Comparison of ENCODE assay signal across 22 cellular contexts in genomic region chr6:18076231-18076630, GRCh38. TPM values are rescaled to one million over a fixed set of nuclear protein-coding genes. Genes with fewer than 3 reads are reported as not detected.
DNase-seq lines count a peak whose midpoint lies in the region; ATAC-seq, FAIRE-seq and TF ChIP-seq lines count a peak whose summit lies in the region.
"Had no signal": no experiment of that assay in that cellular context is flagged by ENCODE, and none has a peak within 500 bp of the region (broad histone marks: within the 10 kb centered on the region; RNA-seq: fewer than 3 reads in every experiment).

No MANE protein-coding gene starts in this region.

- no peak for FAIRE-seq in H1 (lab: Jason Lieb, UNC)
- FAIRE-seq: G401.6, GM12892, HTR-8/SVneo had no signal

- 0 out of 2 replicates have a peak overlapping the region, but pooled peaks have one; percentile 9 for H2AFZ ChIP-seq in H1 (ENCODE audit: low read length)

- H3K23me2 ChIP-seq in H1 (ENCODE audit: low read depth, low read length) = no peaks in the 10 kb centered on the region; the same call in 1 of the 2 replicates

- ATAC-seq in HG03108 (IDR thresholded peaks at IDR 0.05; ENCODE audit: unreplicated experiment) = no peak

- H3K27me3 ChIP-seq in H1 (replicated peaks in 1 of 4; ENCODE audit: control insufficient read depth in 3 of 4, extremely low read depth in 1 of 4, insufficient read depth in 3 of 4, low read length in 3 of 4) = no peaks in the 10 kb centered on the region
- H3K27me3 ChIP-seq: MG63 had no signal

- H4K8ac ChIP-seq in H1 (ENCODE audit: extremely low read depth, insufficient read depth, low read length) = no peak overlapping the region

- no peak overlapping the region for H2BK120ac ChIP-seq in H1 (replicated peaks; ENCODE audit: low read depth, low read length)

- no peak overlapping the region for H3K56ac ChIP-seq in H1 (replicated peaks; ENCODE audit: insufficient read length, low read depth, low read length)

- CTCF ChIA-PET in H1 (lab: Charles Lee; ENCODE audit: partially characterized antibody) = no interaction called here

- H3K27ac ChIP-seq in H1 (ENCODE audit: low read depth, low read length) = no peak overlapping the region

- H3K18ac ChIP-seq in H1 (ENCODE audit: extremely low read depth, low read length) = no peak overlapping the region

- H2BK20ac ChIP-seq in H1 (ENCODE audit: low read length) = no peak overlapping the region

- no peak overlapping the region for H2AK5ac ChIP-seq in H1 (ENCODE audit: low read depth, low read length)

- H3K4me1 ChIP-seq in H1 (replicated peaks in 1 of 4; ENCODE audit: control insufficient read depth in 3 of 4, insufficient read depth in 4 of 4, low read length in 3 of 4) = no peaks in the 10 kb centered on the region

- no peak for TF ChIP-seq POLR2A in H1 (IDR thresholded peaks at IDR 0.05; ENCODE audit: control extremely low read depth in 1 of 2, low read depth in 2 of 2, low read length in 2 of 2)

- H3K23ac ChIP-seq in H1 (ENCODE audit: insufficient read length) = no peak overlapping the region

- no peak overlapping the region for H3K9ac ChIP-seq in H1 (replicated peaks in 1 of 4; ENCODE audit: extremely low read depth in 1 of 4, low read depth in 3 of 4, low read length in 3 of 4)

- H2BK12ac ChIP-seq in H1 (ENCODE audit: low read depth, low read length) = no peak overlapping the region

- H2BK5ac ChIP-seq in H1 (ENCODE audit: low read depth, low read length) = no peak overlapping the region

- H2BK15ac ChIP-seq in H1 (ENCODE audit: low read length) = no peak overlapping the region

- H3K79me1 ChIP-seq in H1 (ENCODE audit: low read depth, low read length) = no peaks in the 10 kb centered on the region

- H3K4me3 ChIP-seq in AG09309 (ENCODE audit: control insufficient read depth, low read depth, low read length) (no peak overlapping the region), H1 (ENCODE audit: extremely low read depth in 1 of 4, insufficient read depth in 2 of 4, low read depth in 3 of 4, low read length in 4 of 4) (no peak overlapping the region), foreskin fibroblast (ENCODE audit: low read depth in 1 of 2, low read length in 2 of 2) (no peak overlapping the region)
- H3K4me3 ChIP-seq: MG63 had no signal

- no peak overlapping the region for H3K4ac ChIP-seq in H1 (replicated peaks; ENCODE audit: insufficient read length, low read depth, low read length)

- no peak overlapping the region for H4K91ac ChIP-seq in H1 (replicated peaks; ENCODE audit: insufficient read length, low read length)

- no peak for TF ChIP-seq EP300 in H1 (IDR thresholded peaks at IDR 0.05; ENCODE audit: borderline replicate concordance in 1 of 2, low read depth in 2 of 2, low read length in 2 of 2)

- peaks cover 0 to 3% of the 10 kb centered on the region in 2 experiments; a peak in 1 of 4 replicates for H3K9me3 ChIP-seq in H1 (ENCODE audit: insufficient read depth in 2 of 2, low read depth in 1 of 2, low read length in 1 of 2)
- H3K9me3 ChIP-seq: MG63 had no signal

- WGBS in H1 (ENCODE audit: extremely low coverage in 1 of 2, insufficient coverage in 1 of 2, insufficient read length in 1 of 2, insufficient replicate concordance in 2 of 2, low coverage in 1 of 2, low lambda C conversion rate in 2 of 2, missing lambda C conversion rate in 1 of 2), 2 experiments = 87% methylated on average over 4 of the region's 4 CpGs; no CpG with 5 or more reads in 1 of the 2 experiments

- no peak overlapping the region for H3K14ac ChIP-seq in H1 (ENCODE audit: insufficient read length)

- TF ChIP-seq CTCF in AG09309 (IDR thresholded peaks at IDR 0.05; ENCODE audit: control insufficient read depth, insufficient read depth, low read depth, low read length, missing control alignments) (no peak), H1 (IDR thresholded peaks at IDR 0.05; ENCODE audit: control extremely low read depth in 1 of 3, insufficient read depth in 1 of 3, low read depth in 1 of 3, low read length in 3 of 3) (no peak), foreskin fibroblast (IDR thresholded peaks at IDR 0.05; ENCODE audit: low read depth, low read length) (no peak)

- no peak for TF ChIP-seq RAD21 in H1 (IDR thresholded peaks at IDR 0.05 in 1 of 2, conservative IDR thresholded peaks at IDR 0.05 in 1 of 2; ENCODE audit: low read depth in 2 of 2, low read length in 2 of 2)

- DNase-seq in AG09309 (ENCODE audit: low read depth) (peak; percentile 75), GM04503 (ENCODE audit: low read depth) (peak; percentile 79), H1 (ENCODE audit: low read depth in 1 of 2, low spot score in 2 of 2) (no peak), foreskin fibroblast (peak; percentile 10 to 42), DMS 273 treated with DMSO at 0.1 percent for 48 hours (lab: John Stamatoyannopoulos, UW) (no peak), NCI-H128 (lab: John Stamatoyannopoulos, UW; ENCODE audit: unreplicated experiment) (no peak)
- DNase-seq: H9, HFFc6, IMR-90, KG1, MG63, NCI-H1105 treated with DMSO at 0.1 percent for 48 hours, NCI-H2029, NCI-H446 treated with DMSO at 0.1 percent for 48 hours, NCI-H526 treated with DMSO at 0.1 percent for 48 hours, SHP77 treated with DMSO at 0.1 percent for 48 hours, SW 1271 had no signal

- H3K4me2 ChIP-seq in H1 (ENCODE audit: insufficient read depth in 1 of 2, low read depth in 2 of 2, low read length in 2 of 2) = no peak overlapping the region

- no peaks in the 10 kb centered on the region for H3K79me2 ChIP-seq in H1 (ENCODE audit: control insufficient read depth in 1 of 2, insufficient read depth in 2 of 2, low read length in 2 of 2)

- H4K20me1 ChIP-seq in H1 (replicated peaks in 1 of 2; ENCODE audit: control insufficient read depth in 1 of 2, insufficient read depth in 2 of 2, low read length in 2 of 2) = no peaks in the 10 kb centered on the region

- no peaks in the 10 kb centered on the region for H3K36me3 ChIP-seq in H1 (ENCODE audit: control insufficient read depth in 2 of 4, insufficient read depth in 4 of 4, low read length in 3 of 4)
- H3K36me3 ChIP-seq: MG63 had no signal

- no peak overlapping the region for H4K5ac ChIP-seq in H1 (ENCODE audit: insufficient read length, low read depth, low read length)

- POLR2A ChIA-PET in H1 (lab: Charles Lee; ENCODE audit: partially characterized antibody) = no interaction called here

TF ChIP-seq in H1, 55 proteins besides CTCF, POLR2A, EP300 and RAD21:
- TF ChIP-seq FOSL1 (IDR thresholded peaks at IDR 0.05; ENCODE audit: insufficient read depth, low read depth, low read length) = no peak
- no peak for TF ChIP-seq POU5F1 (IDR thresholded peaks at IDR 0.05; ENCODE audit: low read depth, low read length)
- no peak for TF ChIP-seq TAF1 (IDR thresholded peaks at IDR 0.05; ENCODE audit: low read depth, low read length)
- no peak for TF ChIP-seq TAF7 (optimal IDR thresholded peaks at IDR 0.05; ENCODE audit: borderline replicate concordance, low read depth, low read length)
- TF ChIP-seq TBP (IDR thresholded peaks at IDR 0.05; ENCODE audit: low read depth, low read length) = no peak
- no peak for TF ChIP-seq ASH2L (IDR thresholded peaks at IDR 0.05; ENCODE audit: low read length)

RNA-seq across cellular contexts. Expression of gene NHLRC1, which starts 46.2 kb away (rescaled TPM):
- 0.58 and 0.82 TPM in 2 replicates for total RNA-seq in H1 (2021; fragmentation: NEBNext Ultra II Directional; extraction: Animal tissue kit (Norgen Biotek cat#: 25700))
- polyA plus RNA-seq in H1 (2011; rRNA removed) = 0.55 and 0.57 TPM in 2 replicates
- 0.71 TPM for polyA plus RNA-seq in H1 (2011; cell fraction: cytosol; rRNA removed)
- polyA plus RNA-seq in H1 (2011; cell fraction: nucleus; rRNA removed) = 0.76 TPM
- polyA plus RNA-seq in H1 (2012, experiment 1 of 2) = 0.59 to 1.1 TPM (median 0.82 TPM) in 4 replicates
- 0.45 TPM for polyA plus RNA-seq in H1 (2012, experiment 2 of 2)
- 0.34 TPM for polyA plus RNA-seq in H1 (2013, experiment 1 of 2)
- polyA plus RNA-seq in H1 (2013, experiment 2 of 2) = 0.35 TPM
- polyA minus RNA-seq in H1 (2011; rRNA and poly(A)+ RNA removed) = 0.20 and 0.76 TPM in 2 replicates
- 0.51 TPM for polyA minus RNA-seq in H1 (2011; cell fraction: cytosol; rRNA and poly(A)+ RNA removed)
- 1.3 TPM for polyA minus RNA-seq in H1 (2011; cell fraction: nucleus; rRNA and poly(A)+ RNA removed)
- total RNA-seq: A172 had no signal

Comparison
In these comparisons a context has a peak if more than half of its experiments do, and no peak if none do; other contexts are left out.
1. DNase-seq: peak in AG09309 (single experiment), GM04503 (single experiment) and foreskin fibroblast (2 of 2); none in H1 (0 of 2), DMS 273 treated with DMSO at 0.1 percent for 48 hours (single experiment) and NCI-H128 (single experiment).